6 cellular contexts compared by ENCODE assay signal in genomic region chr6:31597006-31597405, GRCh38.
DNase-seq lines count a peak whose midpoint lies in the region; ATAC-seq and TF ChIP-seq lines count a peak whose summit lies in the region.

No MANE protein-coding gene starts in this region.

- H3K36me3 Mint-ChIP-seq in central memory CD8-positive, alpha-beta T cell (ENCODE audit: insufficient read depth): peaks cover 12% of the 10 kb centered on the region

- peak overlapping the region; percentile 57 for H3K27ac Mint-ChIP-seq in central memory CD8-positive, alpha-beta T cell (ENCODE audit: low read depth)
- H3K27ac Mint-ChIP-seq in stimulated activated naive CD8-positive, alpha-beta T cell treated with anti-CD3 and anti-CD28 coated beads, Interleukin-15, amount 100 ng/mL, for 72 hours: no peak overlapping the region

- peak; percentile 65 for DNase-seq in NCI-H69 (lab: John Stamatoyannopoulos, UW)
- DNase-seq in central memory CD8-positive, alpha-beta T cell (ENCODE audit: low spot score in 2 of 2): peak in 1 of 2 donors; percentile 30
- DNase-seq in stimulated activated naive CD8-positive, alpha-beta T cell treated with anti-CD3 and anti-CD28 coated beads, Interleukin-15, amount 100 ng/mL, for 72 hours: peak in 1 of 2 donors; percentile 43
- DNase-seq in 8988T: no peak

- TF ChIP-seq CTCF in GM12874 (IDR thresholded peaks at IDR 0.05; ENCODE audit: insufficient read depth, low read depth, low read length): peak; percentile 61; the same call in 1 of the 2 replicates

- no peaks in the 10 kb centered on the region for H3K9me3 Mint-ChIP-seq in central memory CD8-positive, alpha-beta T cell
- H3K9me3 Mint-ChIP-seq in stimulated activated naive CD8-positive, alpha-beta T cell treated with anti-CD3 and anti-CD28 coated beads, Interleukin-15, amount 100 ng/mL, for 72 hours: no peaks in the 10 kb centered on the region

- H3K4me3 Mint-ChIP-seq in central memory CD8-positive, alpha-beta T cell: no peak overlapping the region
- H3K4me3 Mint-ChIP-seq in stimulated activated naive CD8-positive, alpha-beta T cell treated with anti-CD3 and anti-CD28 coated beads, Interleukin-15, amount 100 ng/mL, for 72 hours: no peak overlapping the region

- H3K4me1 Mint-ChIP-seq in central memory CD8-positive, alpha-beta T cell: peaks cover 40% of the 10 kb centered on the region
- H3K4me1 Mint-ChIP-seq in stimulated activated naive CD8-positive, alpha-beta T cell treated with anti-CD3 and anti-CD28 coated beads, Interleukin-15, amount 100 ng/mL, for 72 hours: peaks cover 56% of the 10 kb centered on the region

- H3K27me3 Mint-ChIP-seq in central memory CD8-positive, alpha-beta T cell: no peaks in the 10 kb centered on the region
- no peaks in the 10 kb centered on the region for H3K27me3 Mint-ChIP-seq in stimulated activated naive CD8-positive, alpha-beta T cell treated with anti-CD3 and anti-CD28 coated beads, Interleukin-15, amount 100 ng/mL, for 72 hours

- peak; percentile 67 for ATAC-seq in central memory CD8-positive, alpha-beta T cell (replicated peaks; ENCODE audit: extremely low read depth, poor library complexity, severe bottlenecking)
- ATAC-seq in stimulated activated naive CD8-positive, alpha-beta T cell treated with anti-CD3 and anti-CD28 coated beads, Interleukin-15, amount 100 ng/mL, for 72 hours: peak; percentile 80
- no peak for ATAC-seq in HG03521 (IDR thresholded peaks at IDR 0.05; ENCODE audit: unreplicated experiment)
